Comparison of ENCODE assay signal across 18 cellular contexts in genomic region chr20:58685988-58686387, GRCh38. TPM values are rescaled to one million over a fixed set of nuclear protein-coding genes. Genes with fewer than 3 reads are reported as not detected.
A peak's percentile ranks its signal among the peaks of the same experiment; 100 is the strongest.
DNase-seq lines count a peak whose midpoint lies in the region; ATAC-seq, FAIRE-seq and TF ChIP-seq lines count a peak whose summit lies in the region.
"Had no signal": no experiment of that assay in that cellular context is flagged by ENCODE, and none has a peak within 500 bp of the region (broad histone marks: within the 10 kb centered on the region; RNA-seq: fewer than 3 reads in every experiment).

No MANE protein-coding gene starts in this region.

- H2BK12ac ChIP-seq in H1 (ENCODE audit: low read depth, low read length): peak overlapping the region; percentile 33; the same call in 1 of the 2 replicates

- H2AK5ac ChIP-seq in H1 (ENCODE audit: low read depth, low read length): 0 out of 2 replicates have a peak overlapping the region, but pooled peaks have one; percentile 13

- H3K4me3 Mint-ChIP-seq in osteocyte (ENCODE audit: unreplicated experiment): no peak overlapping the region
- H3K4me3 Mint-ChIP-seq: CD4-positive, alpha-beta memory T cell; H9; HFFc6 had no signal

- no peak for TF ChIP-seq EP300 in H1 (IDR thresholded peaks at IDR 0.05; ENCODE audit: borderline replicate concordance in 1 of 2, low read depth in 2 of 2, low read length in 2 of 2)

- no peak overlapping the region for H3K14ac ChIP-seq in H1 (ENCODE audit: insufficient read length)

- H3K36me3 Mint-ChIP-seq in osteocyte (ENCODE audit: unreplicated experiment): peaks cover 26% of the 10 kb centered on the region

- H4K8ac ChIP-seq in H1 (ENCODE audit: extremely low read depth, insufficient read depth, low read length): no peak overlapping the region

- no peaks in the 10 kb centered on the region for H4K20me1 ChIP-seq in HCT116 (ENCODE audit: insufficient read depth)
- H4K20me1 ChIP-seq in H1 (replicated peaks in 1 of 2; ENCODE audit: control insufficient read depth in 1 of 2, insufficient read depth in 2 of 2, low read length in 2 of 2): peaks cover 0 to 5% of the 10 kb centered on the region in 2 experiments

- H2BK120ac ChIP-seq in H1 (replicated peaks; ENCODE audit: low read depth, low read length): no peak overlapping the region

- no peak overlapping the region for H4K91ac ChIP-seq in H1 (replicated peaks; ENCODE audit: insufficient read length, low read length)

- H3K4me1 ChIP-seq in HCT116 (ENCODE audit: control insufficient read depth in 1 of 2, insufficient read depth in 2 of 2, low read length in 2 of 2): no peaks in the 10 kb centered on the region
- peaks cover 0 to 9% (median 3%) of the 10 kb centered on the region in 4 experiments; a peak in 5 of 7 replicates for H3K4me1 ChIP-seq in H1 (replicated peaks in 1 of 4; ENCODE audit: control insufficient read depth in 3 of 4, insufficient read depth in 4 of 4, low read length in 3 of 4)

- intact Hi-C loops in HCT116 (cut with micrococcal nuclease): no loop called here

- H2BK5ac ChIP-seq in H1 (ENCODE audit: low read depth, low read length): 0 out of 2 replicates have a peak overlapping the region, but pooled peaks have one; percentile 5

- H3K27me3 ChIP-seq in HCT116 (ENCODE audit: insufficient read depth, low read length): no peaks in the 10 kb centered on the region
- no peaks in the 10 kb centered on the region for H3K27me3 ChIP-seq in H1 (replicated peaks in 1 of 4; ENCODE audit: control insufficient read depth in 3 of 4, extremely low read depth in 1 of 4, insufficient read depth in 3 of 4, low read length in 3 of 4)

- no peak overlapping the region for H3K9ac ChIP-seq in HCT116 (ENCODE audit: low read length)
- no peak overlapping the region for H3K9ac ChIP-seq in H1 (replicated peaks in 1 of 4; ENCODE audit: extremely low read depth in 1 of 4, low read depth in 3 of 4, low read length in 3 of 4)
- H3K9ac ChIP-seq: GM23248 had no signal

- BruUV-seq in HCT116 (replicated peaks; lab: Mats Ljungman, UMichigan): TSS peak; percentile 14

- peaks cover 5% of the 10 kb centered on the region; the same call in 1 of the 2 replicates for H3K23me2 ChIP-seq in H1 (ENCODE audit: low read depth, low read length)

- H3K56ac ChIP-seq in H1 (replicated peaks; ENCODE audit: insufficient read length, low read depth, low read length): no peak overlapping the region

- TF ChIP-seq RAD21 in HCT116 (IDR thresholded peaks at IDR 0.05; ENCODE audit: low read depth): no peak
- no peak for TF ChIP-seq RAD21 in H1 (IDR thresholded peaks at IDR 0.05 in 1 of 2, conservative IDR thresholded peaks at IDR 0.05 in 1 of 2; ENCODE audit: low read depth in 2 of 2, low read length in 2 of 2)

- CTCF ChIA-PET in HCT116 (lab: Charles Lee) (no interaction called here), H1 (lab: Charles Lee; ENCODE audit: partially characterized antibody) (interaction anchor here (0.6 to 0.9 kb wide), 2 partner anchors 54 to 204 kb away, joined by 3 read pairs; no protein-coding TSS in a partner anchor)

- H2AFZ ChIP-seq in HCT116 (ENCODE audit: low read depth, low read length, poor library complexity, severe bottlenecking) (no peak overlapping the region), H1 (ENCODE audit: low read length) (no peak overlapping the region)
- H2AFZ ChIP-seq: GM23248 had no signal

- H3K9me3 ChIP-seq in HCT116 (ENCODE audit: control insufficient read depth in 1 of 2, insufficient read depth in 1 of 2, low read depth in 1 of 2, low read length in 2 of 2) (no peaks in the 10 kb centered on the region), H1 (ENCODE audit: insufficient read depth in 2 of 2, low read depth in 1 of 2, low read length in 1 of 2) (no peaks in the 10 kb centered on the region)

- 0 out of 2 replicates have a peak overlapping the region, but pooled peaks have one; percentile 16 for H2BK15ac ChIP-seq in H1 (ENCODE audit: low read length)

- RAD21 ChIA-PET in HCT116 (lab: Charles Lee; ENCODE audit: low non-redundant PET in 1 of 2, low total read pairs in 2 of 2, uncharacterized antibody in 2 of 2, unreplicated experiment in 2 of 2): no interaction called here

- H3K23ac ChIP-seq in H1 (ENCODE audit: insufficient read length): no peak overlapping the region

- H3K27me3 Mint-ChIP-seq in osteocyte (ENCODE audit: unreplicated experiment): no peaks in the 10 kb centered on the region
- H3K27me3 Mint-ChIP-seq: CD4-positive, alpha-beta memory T cell had no signal

- 91% methylated on average over 5 of the region's 5 CpGs; no CpG with 5 or more reads in 1 of the 2 experiments for WGBS in H1 (ENCODE audit: extremely low coverage in 1 of 2, insufficient coverage in 1 of 2, insufficient read length in 1 of 2, insufficient replicate concordance in 2 of 2, low coverage in 1 of 2, low lambda C conversion rate in 2 of 2, missing lambda C conversion rate in 1 of 2), 2 experiments

- no peak overlapping the region for H3K18ac ChIP-seq in H1 (ENCODE audit: extremely low read depth, low read length)

- no peaks in the 10 kb centered on the region for H3K9me2 ChIP-seq in HCT116 (ENCODE audit: insufficient read depth)

- H3K27ac Mint-ChIP-seq in osteocyte (ENCODE audit: unreplicated experiment): no peak overlapping the region
- H3K27ac Mint-ChIP-seq: HFFc6 had no signal

- peaks cover 20% of the 10 kb centered on the region for H3K4me1 Mint-ChIP-seq in osteocyte (ENCODE audit: unreplicated experiment)

- FAIRE-seq in HTR-8/SVneo (lab: Jason Lieb, UNC): peak; percentile 87
- FAIRE-seq in H1 (lab: Jason Lieb, UNC): no peak
- FAIRE-seq: GM12892, GM19239 had no signal

- no peak for DNase-seq in HCT116 (ENCODE audit: low read depth, low spot score)
- no peak for DNase-seq in HTR-8/SVneo (ENCODE audit: insufficient read length, low spot score)
- peak in 1 of 2 experiments; percentile 39 for DNase-seq in H1 (ENCODE audit: low read depth in 1 of 2, low spot score in 2 of 2)
- peak; percentile 75 for DNase-seq in osteocyte (ENCODE audit: extremely low spot score, unreplicated experiment)
- no peak for DNase-seq in glomerular visceral epithelial cell (ENCODE audit: extremely low spot score)
- no peak for DNase-seq in GM19240 (ENCODE audit: insufficient read length, low spot score)
- no peak for DNase-seq in stimulated activated CD4-positive, alpha-beta T cell treated with anti-CD3 and anti-CD28 coated beads, Interleukin-15, amount 100 ng/mL, for 24 hours
- DNase-seq: C1 segment of cervical spinal cord; Calu3; CD4-positive, alpha-beta memory T cell; COR-L47; DMS53; DMS79 treated with DMSO at 0.1 percent for 48 hours; GM23248; H9; HFFc6 had no signal

- H4K5ac ChIP-seq in H1 (ENCODE audit: insufficient read length, low read depth, low read length): no peak overlapping the region

- no peaks in the 10 kb centered on the region for H3K9me3 Mint-ChIP-seq in osteocyte (ENCODE audit: unreplicated experiment)
- H3K9me3 Mint-ChIP-seq: CD4-positive, alpha-beta memory T cell; H9; HFFc6 had no signal

- H3K79me2 ChIP-seq in HCT116 (ENCODE audit: insufficient read depth, low read length) (no peaks in the 10 kb centered on the region), H1 (ENCODE audit: control insufficient read depth in 1 of 2, insufficient read depth in 2 of 2, low read length in 2 of 2) (no peaks in the 10 kb centered on the region)

- no peaks in the 10 kb centered on the region for H3K36me3 ChIP-seq in HCT116 (ENCODE audit: control insufficient read depth in 1 of 2, insufficient read depth in 2 of 2, low read length in 2 of 2)
- H3K36me3 ChIP-seq in H1 (ENCODE audit: control insufficient read depth in 2 of 4, insufficient read depth in 4 of 4, low read length in 3 of 4): no peaks in the 10 kb centered on the region; a peak in 1 of 8 replicates

- H3K27ac ChIP-seq in HCT116 (ENCODE audit: low read depth, low read length): no peak overlapping the region
- H3K27ac ChIP-seq in H1 (ENCODE audit: low read depth, low read length): no peak overlapping the region
- H3K27ac ChIP-seq: GM23248 had no signal

- H3K4me3 ChIP-seq in HCT116 (replicated peaks in 1 of 2; ENCODE audit: low read depth in 1 of 2, low read length in 2 of 2) (no peak overlapping the region), H1 (ENCODE audit: extremely low read depth in 1 of 4, insufficient read depth in 2 of 4, low read depth in 3 of 4, low read length in 4 of 4) (no peak overlapping the region)
- H3K4me3 ChIP-seq: GM23248 had no signal

- ATAC-seq in HCT116: no peak

- POLR2A ChIA-PET in HCT116 (lab: Charles Lee): interaction anchor here (0.6 kb wide), 1 partner anchor 450 kb away, joined by 3 read pairs; no protein-coding TSS in a partner anchor
- POLR2A ChIA-PET in H1 (lab: Charles Lee; ENCODE audit: partially characterized antibody): interaction anchor here (0.7 to 1.9 kb wide), 10 partner anchors 8 to 149 kb away, joined by 3 to 10 read pairs (median 4); partner anchors contain the start of gene STX16

- H3K79me1 ChIP-seq in H1 (ENCODE audit: low read depth, low read length): no peaks in the 10 kb centered on the region

- H3K4me2 ChIP-seq in HCT116 (ENCODE audit: low read length): no peak overlapping the region
- H3K4me2 ChIP-seq in H1 (ENCODE audit: insufficient read depth in 1 of 2, low read depth in 2 of 2, low read length in 2 of 2): no peak overlapping the region

- 0 out of 2 replicates have a peak overlapping the region, but pooled peaks have one; percentile 61 for H2BK20ac ChIP-seq in H1 (ENCODE audit: low read length)

- TF ChIP-seq CTCF in HCT116 (IDR thresholded peaks at IDR 0.05 in 2 of 3, conservative IDR thresholded peaks at IDR 0.05 in 1 of 3; ENCODE audit: borderline replicate concordance in 1 of 3, insufficient read depth in 1 of 3, low read depth in 2 of 3, low read length in 2 of 3): no peak
- no peak for TF ChIP-seq CTCF in H1 (IDR thresholded peaks at IDR 0.05; ENCODE audit: control extremely low read depth in 1 of 3, insufficient read depth in 1 of 3, low read depth in 1 of 3, low read length in 3 of 3)
- TF ChIP-seq CTCF in osteocyte (IDR thresholded peaks at IDR 0.05): no peak

- no peak overlapping the region for H3K4ac ChIP-seq in H1 (replicated peaks; ENCODE audit: insufficient read length, low read depth, low read length)

- TF ChIP-seq POLR2A in HCT116 (IDR thresholded peaks at IDR 0.05; ENCODE audit: borderline replicate concordance, extremely low read depth, insufficient read depth, insufficient read length) (no peak), H1 (IDR thresholded peaks at IDR 0.05; ENCODE audit: control extremely low read depth in 1 of 2, low read depth in 2 of 2, low read length in 2 of 2) (no peak)

RNA-seq across cellular contexts. Expression of gene NPEPL1, which starts 6.6 kb away (rescaled TPM):
- 16.6 TPM for total RNA-seq in HCT116 (2021; ENCODE audit: unreplicated experiment)
- 18.5 and 19.7 TPM in 2 replicates for polyA plus RNA-seq in HCT116 (2012)
- total RNA-seq in H1 (2021; fragmentation: NEBNext Ultra II Directional; extraction: Animal tissue kit (Norgen Biotek cat#: 25700)): 26.7 and 26.8 TPM in 2 replicates
- polyA plus RNA-seq in H1 (2011; rRNA removed): 12.4 and 26.3 TPM in 2 replicates
- polyA plus RNA-seq in H1 (2011; cell fraction: cytosol; rRNA removed): 20.2 TPM
- 166 TPM for polyA plus RNA-seq in H1 (2011; cell fraction: nucleus; rRNA removed)
- polyA plus RNA-seq in H1 (2012, experiment 1 of 2): 30.4 to 43.7 TPM (median 40.6 TPM) in 4 replicates
- 20.7 TPM for polyA plus RNA-seq in H1 (2012, experiment 2 of 2)
- polyA plus RNA-seq in H1 (2013, experiment 1 of 2): 16.9 TPM
- polyA plus RNA-seq in H1 (2013, experiment 2 of 2): 14.3 TPM
- 7.0 and 9.4 TPM in 2 replicates for polyA minus RNA-seq in H1 (2011; rRNA and poly(A)+ RNA removed)
- 9.7 TPM for polyA minus RNA-seq in H1 (2011; cell fraction: cytosol; rRNA and poly(A)+ RNA removed)
- 37.9 TPM for polyA minus RNA-seq in H1 (2011; cell fraction: nucleus; rRNA and poly(A)+ RNA removed)
- total RNA-seq in osteocyte: 13.1 and 13.6 TPM in 2 replicates

RNA-seq across cellular contexts. Expression of gene STX16, which starts 34.9 kb away (rescaled TPM):
- total RNA-seq in HCT116 (2021; ENCODE audit: unreplicated experiment) (55.1 TPM), osteocyte (66.9 and 67.0 TPM in 2 replicates)
- 48.5 and 50.3 TPM in 2 replicates for polyA plus RNA-seq in HCT116 (2012)
- total RNA-seq in H1 (2021; fragmentation: NEBNext Ultra II Directional; extraction: Animal tissue kit (Norgen Biotek cat#: 25700)): 61.6 and 64.4 TPM in 2 replicates
- 45.2 and 45.3 TPM in 2 replicates for polyA plus RNA-seq in H1 (2011; rRNA removed)
- polyA plus RNA-seq in H1 (2011; cell fraction: cytosol; rRNA removed): 87.2 TPM
- 65.1 TPM for polyA plus RNA-seq in H1 (2011; cell fraction: nucleus; rRNA removed)
- polyA plus RNA-seq in H1 (2012, experiment 1 of 2): 67.7 to 88.0 TPM (median 78.0 TPM) in 4 replicates
- 9.0 TPM for polyA plus RNA-seq in H1 (2012, experiment 2 of 2)
- 60.8 TPM for polyA plus RNA-seq in H1 (2013, experiment 1 of 2)
- polyA plus RNA-seq in H1 (2013, experiment 2 of 2): 50.5 TPM
- polyA minus RNA-seq in H1 (2011; rRNA and poly(A)+ RNA removed): 45.0 and 48.5 TPM in 2 replicates
- 32.7 TPM for polyA minus RNA-seq in H1 (2011; cell fraction: cytosol; rRNA and poly(A)+ RNA removed)
- 46.7 TPM for polyA minus RNA-seq in H1 (2011; cell fraction: nucleus; rRNA and poly(A)+ RNA removed)
